ENCODE assay signal across 1 cellular context in the genomic region with DNA sequence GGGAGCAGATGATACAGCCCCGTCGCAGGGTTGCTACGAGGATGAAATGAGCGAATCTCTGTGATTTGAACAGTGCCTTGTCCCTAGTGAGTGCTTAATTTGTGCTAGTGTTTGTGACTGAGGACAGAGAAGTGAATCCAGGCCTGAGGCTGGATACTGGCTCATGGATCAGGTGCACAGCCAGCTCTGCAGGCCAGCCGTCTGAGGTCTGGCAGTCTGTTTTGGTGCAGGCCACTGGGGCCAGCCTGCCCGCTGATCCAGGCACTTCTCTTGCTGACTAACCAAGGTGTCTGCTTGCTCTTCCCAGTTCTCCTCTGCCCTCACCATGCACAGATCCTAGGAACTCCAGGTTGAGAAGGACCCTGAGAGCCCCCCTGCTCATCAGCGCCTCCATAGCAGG.
TF ChIP-seq lines count a peak whose summit lies in the region.

No MANE protein-coding gene starts in this region.

TF ChIP-seq in H1, 55 proteins besides CTCF, POLR2A, EP300 and RAD21 (continued from another document):
- TF ChIP-seq HDAC6 (IDR thresholded peaks at IDR 0.05; ENCODE audit: low read depth, low read length) (no peak), CTBP2 (IDR thresholded peaks at IDR 0.05; ENCODE audit: borderline replicate concordance, insufficient read depth, insufficient read length, low read length) (no peak), SP2 (IDR thresholded peaks at IDR 0.05; ENCODE audit: low read length) (no peak), FOSL1 (IDR thresholded peaks at IDR 0.05; ENCODE audit: insufficient read depth, low read depth, low read length) (no peak), CHD2 (IDR thresholded peaks at IDR 0.05; ENCODE audit: low read length) (no peak), CREB1 (IDR thresholded peaks at IDR 0.05) (no peak)
- TF ChIP-seq, protein P1, sequence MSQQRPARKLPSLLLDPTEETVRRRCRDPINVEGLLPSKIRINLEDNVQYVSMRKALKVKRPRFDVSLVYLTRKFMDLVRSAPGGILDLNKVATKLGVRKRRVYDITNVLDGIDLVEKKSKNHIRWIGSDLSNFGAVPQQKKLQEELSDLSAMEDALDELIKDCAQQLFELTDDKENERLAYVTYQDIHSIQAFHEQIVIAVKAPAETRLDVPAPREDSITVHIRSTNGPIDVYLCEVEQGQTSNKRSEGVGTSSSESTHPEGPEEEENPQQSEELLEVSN (IDR thresholded peaks at IDR 0.05), result no peak
